In the genomic region with DNA sequence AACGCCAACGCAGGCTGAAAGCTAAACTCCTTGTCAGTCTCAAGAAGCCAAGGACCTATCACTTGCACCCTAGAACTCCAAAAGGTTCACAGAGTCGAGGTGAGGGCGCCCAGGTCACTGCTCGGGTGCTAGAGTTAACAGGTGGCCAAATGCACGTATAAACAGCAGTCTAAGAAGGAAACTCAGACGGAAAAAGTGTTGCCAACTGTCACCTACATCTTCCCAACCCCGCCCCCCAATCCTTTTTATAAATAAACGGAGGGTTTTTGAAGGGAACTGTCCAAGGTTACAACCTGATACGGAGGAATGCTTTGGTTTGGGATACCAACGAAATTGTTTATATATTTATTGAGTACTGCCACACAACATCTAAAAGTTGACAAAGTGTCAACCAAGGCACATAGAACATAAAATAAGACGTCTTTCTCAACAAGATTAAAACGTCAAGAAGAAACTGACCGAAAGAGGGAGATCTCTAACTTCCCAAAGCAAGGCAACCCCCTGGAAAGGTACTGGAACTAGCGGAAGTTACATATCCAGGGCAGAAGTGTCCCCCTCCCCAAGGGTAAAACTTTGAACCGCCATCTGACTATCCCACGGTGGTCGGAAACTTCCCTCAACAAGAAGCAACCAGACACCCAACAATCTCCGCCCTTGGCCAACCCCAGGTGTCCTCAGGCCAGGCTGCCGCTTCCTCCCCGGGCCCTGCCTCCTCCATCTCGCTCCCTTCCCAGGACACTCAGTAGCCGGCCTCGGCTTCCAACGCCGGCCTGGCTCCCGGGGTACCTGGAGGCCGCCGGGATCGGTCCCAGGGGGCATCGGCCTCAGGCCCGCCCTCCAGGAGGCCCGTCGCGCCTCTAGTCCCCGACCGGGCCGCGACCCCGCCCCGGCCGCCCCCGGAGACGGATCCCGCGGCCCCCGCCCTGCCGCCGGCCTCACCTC, we compare ENCODE assay signal across 8 cellular contexts. TPM values are rescaled to one million over a fixed set of nuclear protein-coding genes. Genes with fewer than 3 reads are reported as not detected.
DNase-seq lines count a peak whose midpoint lies in the region; ATAC-seq lines count a peak whose summit lies in the region.

No MANE protein-coding gene starts in this region.

- H3K27ac ChIP-seq in epithelial cell of prostate (peak overlapping the region; percentile 100), mesodermal cell (ENCODE audit: low read depth, low read length, severe bottlenecking) (peak overlapping the region; percentile 85)

- 4 to 6% methylated on average over 22 to 43 of the region's 49 CpGs for WGBS in mesodermal cell (ENCODE audit: insufficient coverage in 2 of 2), 2 experiments

- no peaks in the 10 kb centered on the region for H3K9me3 ChIP-seq in mesodermal cell (ENCODE audit: control insufficient read depth, low read length)

- peaks cover 10% of the 10 kb centered on the region for H3K4me1 ChIP-seq in mesodermal cell (ENCODE audit: control insufficient read depth, insufficient read depth, low read length, poor library complexity, severe bottlenecking)

- ATAC-seq in HG02798 (IDR thresholded peaks at IDR 0.05; ENCODE audit: poor library complexity, unreplicated experiment) = peak; percentile 20

- DNase-seq in activated CD4-positive, CD25-positive, alpha-beta regulatory T cell treated with anti-CD3 and anti-CD28 coated beads, Interleukin-2, amount 50 U/mL, for 16 hours (ENCODE audit: low read depth, low spot score) = peak; percentile 2
- DNase-seq in activated CD4-positive, CD25-positive, alpha-beta regulatory T cell (lab: John Stamatoyannopoulos, UW) = no peak
- DNase-seq in NCI-H524 treated with DMSO at 0.1 percent for 48 hours (lab: John Stamatoyannopoulos, UW) = peak; percentile 29
- DNase-seq in activated T-cell treated with anti-CD3 and anti-CD28 coated beads for 24 hours (ENCODE audit: low read depth) = peak; percentile 20
- DNase-seq in epithelial cell of prostate (ENCODE audit: low read depth, low spot score) = no peak
- peak; percentile 13 to 47 (median 30) for DNase-seq in stimulated activated naive CD4-positive, alpha-beta T cell (lab: John Stamatoyannopoulos, UW)

- H3K4me3 ChIP-seq in mesodermal cell (ENCODE audit: extremely low read depth, insufficient read depth, low read length, poor library complexity, severe bottlenecking) = peak overlapping the region; percentile 94

- H3K36me3 ChIP-seq in mesodermal cell (ENCODE audit: control insufficient read depth, insufficient read depth, low read length) = peaks cover 18% of the 10 kb centered on the region

RNA-seq across cellular contexts. Expression of a gene that starts 1.0 kb away (rescaled TPM):
- 69.2 TPM for polyA plus RNA-seq in mesodermal cell (2013, experiment 1 of 2)
- polyA plus RNA-seq in mesodermal cell (2013, experiment 2 of 2) = 78.5 TPM

RNA-seq across cellular contexts. Expression of a gene that starts 33.7 kb away (rescaled TPM):
- polyA plus RNA-seq in mesodermal cell (2013, experiment 1 of 2) = 161 TPM
- 138 TPM for polyA plus RNA-seq in mesodermal cell (2013, experiment 2 of 2)

RNA-seq across cellular contexts. Expression of a gene that starts 46.5 kb away (rescaled TPM):
- polyA plus RNA-seq in mesodermal cell (2013, experiment 1 of 2) = 536 TPM
- polyA plus RNA-seq in mesodermal cell (2013, experiment 2 of 2) = 460 TPM

Comparison
In these comparisons a context has a peak if more than half of its experiments do, and no peak if none do; other contexts are left out.
1. DNase-seq: peak in activated CD4-positive, CD25-positive, alpha-beta regulatory T cell treated with anti-CD3 and anti-CD28 coated beads, Interleukin-2, amount 50 U/mL, for 16 hours (single experiment), NCI-H524 treated with DMSO at 0.1 percent for 48 hours (single experiment), activated T-cell treated with anti-CD3 and anti-CD28 coated beads for 24 hours (single experiment) and stimulated activated naive CD4-positive, alpha-beta T cell (6 of 6); none in activated CD4-positive, CD25-positive, alpha-beta regulatory T cell (0 of 4) and epithelial cell of prostate (single experiment).